34 cellular contexts compared by ENCODE assay signal in the genomic region with DNA sequence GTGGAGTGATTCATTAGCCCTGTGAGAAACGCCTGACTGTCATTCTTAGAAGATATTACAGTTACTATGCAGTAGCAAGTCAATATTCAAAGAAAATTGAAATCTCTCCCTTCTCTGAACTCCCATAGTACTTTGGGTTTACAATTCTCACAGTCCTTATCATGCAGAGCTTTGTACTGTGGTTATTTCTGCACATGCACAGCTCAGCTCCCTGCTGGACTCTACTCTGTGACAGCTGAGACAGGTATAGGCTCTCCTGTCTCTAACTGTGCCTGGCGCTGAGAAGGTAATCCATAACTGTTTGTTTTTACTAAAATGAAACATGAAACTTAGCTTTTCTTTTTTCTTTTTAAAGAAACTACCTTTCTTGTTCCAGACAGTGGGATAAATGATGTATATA.
"Had no signal": no experiment of that assay in that cellular context is flagged by ENCODE, and none has a peak within 500 bp of the region (broad histone marks: within the 10 kb centered on the region; RNA-seq: fewer than 3 reads in every experiment).

No MANE protein-coding gene starts in this region.

- H3K36me3 Mint-ChIP-seq: activated CD4-positive, alpha-beta memory T cell treated with anti-CD3 and anti-CD28 coated beads for 36 hours; activated CD8-positive, alpha-beta memory T cell treated with anti-CD3 and anti-CD28 coated beads, Interleukin-2, amount 10 ng/mL, durations not matched to agents 7 days and 5 days; activated naive CD4-positive, alpha-beta T cell treated with anti-CD3 and anti-CD28 coated beads, Interleukin-2, amount 50 U/mL, for 24 hours; activated naive CD8-positive, alpha-beta T cell treated with anti-CD3 and anti-CD28 coated beads for 36 hours; T-cell had no signal

- H3K9me3 ChIP-seq: adrenal gland, esophagus muscularis mucosa, gastroesophageal sphincter had no signal

- H3K4me1 Mint-ChIP-seq: activated CD4-positive, alpha-beta T cell treated with anti-CD3 and anti-CD28 coated beads for 36 hours; activated CD4-positive, alpha-beta T cell treated with anti-CD3 and anti-CD28 coated beads, Interleukin-2, amount 10 ng/mL, durations not matched to agents 24 days and 14 days; activated CD8-positive, alpha-beta memory T cell treated with anti-CD3 and anti-CD28 coated beads, Interleukin-2, amount 10 ng/mL, durations not matched to agents 7 days and 5 days; activated naive CD4-positive, alpha-beta T cell treated with anti-CD3 and anti-CD28 coated beads, Interleukin-2, amount 50 U/mL, for 24 hours; activated naive CD8-positive, alpha-beta T cell treated with anti-CD3 and anti-CD28 coated beads for 36 hours; activated naive CD8-positive, alpha-beta T cell treated with anti-CD3 and anti-CD28 coated beads, Interleukin-2, amount 50 U/mL, for 24 hours; T-cell had no signal

- H3K27ac ChIP-seq: adrenal gland, body of pancreas, esophagus muscularis mucosa, foreskin keratinocyte, gastroesophageal sphincter had no signal

- H3K27ac Mint-ChIP-seq: activated CD4-positive, alpha-beta memory T cell treated with anti-CD3 and anti-CD28 coated beads for 36 hours; activated CD4-positive, alpha-beta T cell treated with anti-CD3 and anti-CD28 coated beads for 36 hours; activated CD4-positive, alpha-beta T cell treated with anti-CD3 and anti-CD28 coated beads, Interleukin-2, amount 10 ng/mL, durations not matched to agents 24 days and 14 days; activated CD8-positive, alpha-beta memory T cell treated with anti-CD3 and anti-CD28 coated beads, Interleukin-2, amount 10 ng/mL, durations not matched to agents 7 days and 5 days; activated CD8-positive, alpha-beta T cell treated with anti-CD3 and anti-CD28 coated beads, Interleukin-2, amount 10 ng/mL, durations not matched to agents 7 days and 5 days; activated naive CD4-positive, alpha-beta T cell treated with anti-CD3 and anti-CD28 coated beads for 36 hours; activated naive CD4-positive, alpha-beta T cell treated with anti-CD3 and anti-CD28 coated beads, Interleukin-2, amount 50 U/mL, for 24 hours; activated naive CD8-positive, alpha-beta T cell treated with anti-CD3 and anti-CD28 coated beads for 36 hours; activated naive CD8-positive, alpha-beta T cell treated with anti-CD3 and anti-CD28 coated beads, Interleukin-2, amount 50 U/mL, for 24 hours; activated T-helper 1 cell treated with anti-CD3 and anti-CD28 coated beads, Interleukin-12 subunit alpha, Interleukin-12 subunit beta, Interleukin-2, Interleukin-4 antibody, amounts not matched to agents 30 ng/mL and 10 ng/mL and 1 ng/mL, durations not matched to agents 14 hours and 24 hours and 36 hours; activated T-helper 2 cell treated with anti-CD3 and anti-CD28 coated beads, Interferon-gamma antibody, Interleukin-2, Interleukin-4, amounts not matched to agents 10 μg/mL and 5 μg/mL and 100 μg/mL, durations not matched to agents 14 hours and 24 hours and 36 hours; effector memory CD8-positive, alpha-beta T cell; T-cell; T-helper 1 cell treated with Interleukin-12 subunit alpha and Interleukin-12 subunit beta and Interleukin-4 antibody, amounts not matched to agents 30 μg/mL and 1 μg/mL, for 36 hours; T-helper 2 cell treated with Interferon-gamma antibody and Interleukin-4, amounts not matched to agents 5 μg/mL and 100 μg/mL, for 36 hours had no signal

- H3K4me3 ChIP-seq: adrenal gland, body of pancreas, esophagus muscularis mucosa, gastroesophageal sphincter had no signal

- H3K36me3 ChIP-seq: adrenal gland, esophagus muscularis mucosa, gastroesophageal sphincter had no signal

- H3K9me3 Mint-ChIP-seq: activated CD4-positive, alpha-beta memory T cell treated with anti-CD3 and anti-CD28 coated beads for 36 hours; activated CD4-positive, alpha-beta T cell treated with anti-CD3 and anti-CD28 coated beads, Interleukin-2, amount 10 ng/mL, durations not matched to agents 24 days and 14 days; activated naive CD4-positive, alpha-beta T cell treated with anti-CD3 and anti-CD28 coated beads for 36 hours; activated naive CD4-positive, alpha-beta T cell treated with anti-CD3 and anti-CD28 coated beads, Interleukin-2, amount 50 U/mL, for 24 hours; activated naive CD8-positive, alpha-beta T cell treated with anti-CD3 and anti-CD28 coated beads for 36 hours; activated naive CD8-positive, alpha-beta T cell treated with anti-CD3 and anti-CD28 coated beads, Interleukin-2, amount 50 U/mL, for 24 hours; activated T-helper 1 cell treated with anti-CD3 and anti-CD28 coated beads, Interleukin-12 subunit alpha, Interleukin-12 subunit beta, Interleukin-2, Interleukin-4 antibody, amounts not matched to agents 30 ng/mL and 10 ng/mL and 1 ng/mL, durations not matched to agents 14 hours and 24 hours and 36 hours; activated T-helper 2 cell treated with anti-CD3 and anti-CD28 coated beads, Interferon-gamma antibody, Interleukin-2, Interleukin-4, amounts not matched to agents 10 μg/mL and 5 μg/mL and 100 μg/mL, durations not matched to agents 14 hours and 24 hours and 36 hours; T-cell; T-helper 1 cell treated with Interleukin-12 subunit alpha and Interleukin-12 subunit beta and Interleukin-4 antibody, amounts not matched to agents 30 μg/mL and 1 μg/mL, for 36 hours; T-helper 2 cell treated with Interferon-gamma antibody and Interleukin-4, amounts not matched to agents 5 μg/mL and 100 μg/mL, for 36 hours had no signal

- DNase-seq: activated CD4-positive, alpha-beta memory T cell treated with anti-CD3 and anti-CD28 coated beads for 36 hours; activated CD4-positive, alpha-beta T cell treated with anti-CD3 and anti-CD28 coated beads for 36 hours; activated CD4-positive, alpha-beta T cell treated with anti-CD3 and anti-CD28 coated beads, Interleukin-2, amount 10 ng/mL, durations not matched to agents 24 days and 14 days; activated CD4-positive, CD25-positive, alpha-beta regulatory T cell; activated CD4-positive, CD25-positive, alpha-beta regulatory T cell treated with anti-CD3 and anti-CD28 coated beads, Interleukin-2, amount 50 U/mL, for 72 hours; activated CD8-positive, alpha-beta memory T cell treated with anti-CD3 and anti-CD28 coated beads, Interleukin-2, amount 10 ng/mL, durations not matched to agents 7 days and 5 days; activated CD8-positive, alpha-beta memory T cell treated with anti-CD3 and anti-CD28 coated beads, Interleukin-2, amount 50 U/mL, for 4 hours; activated CD8-positive, alpha-beta T cell treated with anti-CD3 and anti-CD28 coated beads, Interleukin-2, amount 10 ng/mL, durations not matched to agents 7 days and 5 days; activated effector memory CD4-positive, alpha-beta T cell treated with anti-CD3 and anti-CD28 coated beads, Interleukin-2, amount 50 U/mL, for 16 hours; activated naive CD4-positive, alpha-beta T cell treated with anti-CD3 and anti-CD28 coated beads for 36 hours; activated naive CD8-positive, alpha-beta T cell treated with anti-CD3 and anti-CD28 coated beads for 36 hours; activated naive CD8-positive, alpha-beta T cell treated with anti-CD3 and anti-CD28 coated beads, Interleukin-2, amount 50 U/mL, for 24 hours; activated T-cell treated with anti-CD3 and anti-CD28 coated beads, Interleukin-2, amount 50 U/mL, for 1 hour; activated T-cell treated with anti-CD3 and anti-CD28 coated beads, Interleukin-2, amount 50 U/mL, for 48 hours; adrenal gland; amygdala; aorta; body of pancreas; caudate nucleus; cortex of kidney; dermis blood vessel endothelial cell; effector CD4-positive, alpha-beta T cell; effector memory CD8-positive, alpha-beta T cell; erythroblast; foreskin keratinocyte; T-cell; T1000 had no signal

- H3K4me1 ChIP-seq: adrenal gland, esophagus muscularis mucosa, foreskin keratinocyte, gastroesophageal sphincter had no signal

- H3K27me3 Mint-ChIP-seq: activated CD4-positive, alpha-beta memory T cell treated with anti-CD3 and anti-CD28 coated beads for 36 hours; activated CD8-positive, alpha-beta memory T cell treated with anti-CD3 and anti-CD28 coated beads, Interleukin-2, amount 10 ng/mL, durations not matched to agents 7 days and 5 days; activated naive CD8-positive, alpha-beta T cell treated with anti-CD3 and anti-CD28 coated beads, Interleukin-2, amount 50 U/mL, for 24 hours had no signal

- ATAC-seq: activated CD4-positive, alpha-beta T cell treated with anti-CD3 and anti-CD28 coated beads for 36 hours; activated CD8-positive, alpha-beta memory T cell treated with anti-CD3 and anti-CD28 coated beads, Interleukin-2, amount 10 ng/mL, durations not matched to agents 7 days and 5 days; activated CD8-positive, alpha-beta T cell treated with anti-CD3 and anti-CD28 coated beads, Interleukin-2, amount 10 ng/mL, durations not matched to agents 7 days and 5 days; activated naive CD8-positive, alpha-beta T cell treated with anti-CD3 and anti-CD28 coated beads, Interleukin-2, amount 50 U/mL, for 24 hours; body of pancreas; effector memory CD8-positive, alpha-beta T cell; foreskin keratinocyte; gastroesophageal sphincter; T-cell had no signal

- H3K27me3 ChIP-seq: adrenal gland, body of pancreas, esophagus muscularis mucosa, foreskin keratinocyte, gastroesophageal sphincter had no signal

- H3K4me3 Mint-ChIP-seq: activated CD4-positive, alpha-beta memory T cell treated with anti-CD3 and anti-CD28 coated beads for 36 hours; activated CD4-positive, alpha-beta T cell treated with anti-CD3 and anti-CD28 coated beads for 36 hours; activated CD4-positive, alpha-beta T cell treated with anti-CD3 and anti-CD28 coated beads, Interleukin-2, amount 10 ng/mL, durations not matched to agents 24 days and 14 days; activated CD8-positive, alpha-beta memory T cell treated with anti-CD3 and anti-CD28 coated beads, Interleukin-2, amount 10 ng/mL, durations not matched to agents 7 days and 5 days; activated CD8-positive, alpha-beta T cell treated with anti-CD3 and anti-CD28 coated beads, Interleukin-2, amount 10 ng/mL, durations not matched to agents 7 days and 5 days; activated naive CD4-positive, alpha-beta T cell treated with anti-CD3 and anti-CD28 coated beads for 36 hours; activated naive CD4-positive, alpha-beta T cell treated with anti-CD3 and anti-CD28 coated beads, Interleukin-2, amount 50 U/mL, for 24 hours; activated naive CD8-positive, alpha-beta T cell treated with anti-CD3 and anti-CD28 coated beads for 36 hours; activated naive CD8-positive, alpha-beta T cell treated with anti-CD3 and anti-CD28 coated beads, Interleukin-2, amount 50 U/mL, for 24 hours; activated T-helper 1 cell treated with anti-CD3 and anti-CD28 coated beads, Interleukin-12 subunit alpha, Interleukin-12 subunit beta, Interleukin-2, Interleukin-4 antibody, amounts not matched to agents 30 ng/mL and 10 ng/mL and 1 ng/mL, durations not matched to agents 14 hours and 24 hours and 36 hours; effector memory CD8-positive, alpha-beta T cell; T-cell; T-helper 1 cell treated with Interleukin-12 subunit alpha and Interleukin-12 subunit beta and Interleukin-4 antibody, amounts not matched to agents 30 μg/mL and 1 μg/mL, for 36 hours; T-helper 2 cell treated with Interferon-gamma antibody and Interleukin-4, amounts not matched to agents 5 μg/mL and 100 μg/mL, for 36 hours had no signal
